ENCODE assay signal across 20 cellular contexts in genomic region chr9:136078025-136078424, GRCh38. TPM values are rescaled to one million over a fixed set of nuclear protein-coding genes. Genes with fewer than 3 reads are reported as not detected.
DNase-seq lines count a peak whose midpoint lies in the region; ATAC-seq and TF ChIP-seq lines count a peak whose summit lies in the region.
"Had no signal": no experiment of that assay in that cellular context is flagged by ENCODE, and none has a peak within 500 bp of the region (broad histone marks: within the 10 kb centered on the region; RNA-seq: fewer than 3 reads in every experiment).

No MANE protein-coding gene starts in this region.

- TF ChIP-seq CTCF in esophagus muscularis mucosa (IDR thresholded peaks at IDR 0.05) (no peak), nephron progenitor cell (IDR thresholded peaks at IDR 0.05) (no peak)

- H3K27me3 Mint-ChIP-seq in nephron progenitor cell (ENCODE audit: low read depth, poor library complexity), result peaks cover 4% of the 10 kb centered on the region
- H3K27me3 Mint-ChIP-seq: CD8-positive, alpha-beta memory T cell had no signal

- H3K4me1 Mint-ChIP-seq in nephron progenitor cell, result peaks cover 22% of the 10 kb centered on the region

- no peak overlapping the region for H3K4me3 Mint-ChIP-seq in nephron progenitor cell
- H3K4me3 Mint-ChIP-seq: CD8-positive, alpha-beta memory T cell had no signal

- peaks cover 4% of the 10 kb centered on the region for H3K9me3 Mint-ChIP-seq in nephron progenitor cell
- H3K9me3 Mint-ChIP-seq: CD8-positive, alpha-beta memory T cell had no signal

- no peak for ATAC-seq in left ventricle myocardium superior
- ATAC-seq: GM12878, PC-3 had no signal

- peak overlapping the region; percentile 63 to 81 (median 74) for H3K27ac ChIP-seq in esophagus muscularis mucosa (replicated peaks in 1 of 4)
- H3K27ac ChIP-seq: GM23248 had no signal

- TF ChIP-seq POLR2A in esophagus muscularis mucosa (IDR thresholded peaks at IDR 0.05; ENCODE audit: low read depth), result no peak

- no peaks in the 10 kb centered on the region for H3K36me3 Mint-ChIP-seq in nephron progenitor cell (ENCODE audit: low read depth)

- no peaks in the 10 kb centered on the region for H3K9me3 ChIP-seq in esophagus muscularis mucosa

- peaks cover 0 to 22% (median 7%) of the 10 kb centered on the region in 4 donors for H3K36me3 ChIP-seq in esophagus muscularis mucosa

- intact Hi-C loops in left ventricle myocardium superior (cut with micrococcal nuclease), result no loop called here
- intact Hi-C loops in cardiac septum (cut with DNase I), result no loop called here
- intact Hi-C loops in esophagus muscularis mucosa (cut with DNase I), result no loop called here
- intact Hi-C loops in posterior vena cava (cut with DNase I), result no loop called here

- DNase-seq in left ventricle myocardium superior, result peak; percentile 11
- DNase-seq in cardiac septum (ENCODE audit: low spot score), result no peak
- no peak for DNase-seq in esophagus muscularis mucosa (ENCODE audit: extremely low spot score)
- DNase-seq in posterior vena cava (ENCODE audit: low spot score), result peak; percentile 12
- no peak for DNase-seq in hippocampal formation (lab: John Stamatoyannopoulos, UW)
- no peak for DNase-seq in nephron progenitor cell
- DNase-seq in DMS79 treated with DMSO at 0.1 percent for 48 hours (lab: John Stamatoyannopoulos, UW), result no peak
- DNase-seq: AML-193, C1 segment of cervical spinal cord, GM23248, HCEC 1CT, KBM-7, MM.1S, NCI-H1048, NCI-H1417 treated with DMSO at 0.1 percent for 48 hours, NCI-H446 treated with DMSO at 0.1 percent for 48 hours, PC-3, RPMI8226 had no signal

- no peak overlapping the region for H3K4me3 ChIP-seq in esophagus muscularis mucosa
- H3K4me3 ChIP-seq: GM12878, GM23248 had no signal

- peaks cover 47 to 97% (median 90%) of the 10 kb centered on the region in 4 donors for H3K4me1 ChIP-seq in esophagus muscularis mucosa

- 70% methylated on average over 12 of the region's 12 CpGs for WGBS in esophagus muscularis mucosa

- H3K27ac Mint-ChIP-seq in nephron progenitor cell, result no peak overlapping the region

- H3K27me3 ChIP-seq in esophagus muscularis mucosa, result no peaks in the 10 kb centered on the region

- no peak for TF ChIP-seq EP300 in esophagus muscularis mucosa (IDR thresholded peaks at IDR 0.05)

RNA-seq across cellular contexts. Expression of gene NACC2, which starts 17.1 kb away (rescaled TPM):
- total RNA-seq in left ventricle myocardium superior, result 39.1 TPM
- total RNA-seq in cardiac septum, result 57.8 TPM
- total RNA-seq in esophagus muscularis mucosa, result 100 to 1,000 TPM in 3 of 4 donors, 10 to 100 TPM in 1; 93.8 to 192 (median 142) TPM
- 10 to 100 TPM; 73.5 to 77.7 TPM for total RNA-seq in posterior vena cava

RNA-seq across cellular contexts. Expression of gene TMEM250, which starts 40.6 kb away (rescaled TPM):
- total RNA-seq in left ventricle myocardium superior, result 16.6 TPM
- 19.8 TPM for total RNA-seq in cardiac septum
- total RNA-seq in esophagus muscularis mucosa, result 10 to 100 TPM; 33.6 to 77.6 (median 59.4) TPM
- 10 to 100 TPM; 25.0 to 29.1 TPM for total RNA-seq in posterior vena cava

Comparison
In these comparisons a context has a peak if more than half of its experiments do, and no peak if none do; other contexts are left out.
1. DNase-seq: peak in left ventricle myocardium superior (single experiment) and posterior vena cava (single experiment); none in cardiac septum (single experiment), esophagus muscularis mucosa (single experiment), hippocampal formation (0 of 2), nephron progenitor cell (single experiment) and DMS79 treated with DMSO at 0.1 percent for 48 hours (single experiment).